Comparison of ENCODE assay signal across 9 cellular contexts in genomic region chr9:127537014-127537413, GRCh38.
DNase-seq lines count a peak whose midpoint lies in the region; ATAC-seq and TF ChIP-seq lines count a peak whose summit lies in the region.
"Had no signal": no experiment of that assay in that cellular context is flagged by ENCODE, and none has a peak within 500 bp of the region (broad histone marks: within the 10 kb centered on the region; RNA-seq: fewer than 3 reads in every experiment).

No MANE protein-coding gene starts in this region.

- no peak for ATAC-seq in activated T-helper 17 cell treated with anti-CD3 and anti-CD28 coated beads, Interleukin-2, amount 50 U/mL, for 72 hours (replicated peaks)
- ATAC-seq in left lobe of liver, result no peak

- H3K27ac ChIP-seq in stomach (peak overlapping the region; percentile 25 to 88 (median 85)), spleen (peak overlapping the region in 2 of 8 donors; percentile 21 to 55)

- H3K27me3 ChIP-seq in stomach (no peaks in the 10 kb centered on the region), spleen (replicated peaks in 1 of 7) (no peaks in the 10 kb centered on the region)

- H3K4me1 ChIP-seq in stomach, result peaks cover 63 to 91% (median 79%) of the 10 kb centered on the region in 4 donors
- peaks cover 0 to 73% (median 25%) of the 10 kb centered on the region in 6 donors for H3K4me1 ChIP-seq in spleen

- H3K9me3 ChIP-seq in stomach, result no peaks in the 10 kb centered on the region
- no peaks in the 10 kb centered on the region for H3K9me3 ChIP-seq in spleen

- H3K27me3 Mint-ChIP-seq in activated T-helper 17 cell treated with anti-CD3 and anti-CD28 coated beads, Interleukin-2, amount 50 U/mL, for 72 hours, result no peaks in the 10 kb centered on the region
- H3K27me3 Mint-ChIP-seq: central memory CD8-positive, alpha-beta T cell had no signal

- no peaks in the 10 kb centered on the region for H3K36me3 Mint-ChIP-seq in activated T-helper 17 cell treated with anti-CD3 and anti-CD28 coated beads, Interleukin-2, amount 50 U/mL, for 72 hours (ENCODE audit: low read depth)

- TF ChIP-seq POLR2A in stomach (IDR thresholded peaks at IDR 0.05), result no peak
- no peak for TF ChIP-seq POLR2A in spleen (IDR thresholded peaks at IDR 0.05)

- no peak for TF ChIP-seq EP300 in stomach (IDR thresholded peaks at IDR 0.05)

- TF ChIP-seq CTCF in fibroblast of villous mesenchyme (IDR thresholded peaks at IDR 0.05; ENCODE audit: insufficient read depth, low read depth, low read length) (no peak), stomach (IDR thresholded peaks at IDR 0.05) (no peak), spleen (IDR thresholded peaks at IDR 0.05 in 8 of 11, conservative IDR thresholded peaks at IDR 0.05 in 3 of 11) (no peak)

- H3K36me3 ChIP-seq in stomach (peaks cover 0 to 19% (median 8%) of the 10 kb centered on the region in 4 donors), spleen (no peaks in the 10 kb centered on the region)

- H3K9me3 Mint-ChIP-seq in activated T-helper 17 cell treated with anti-CD3 and anti-CD28 coated beads, Interleukin-2, amount 50 U/mL, for 72 hours, result no peaks in the 10 kb centered on the region
- H3K9me3 Mint-ChIP-seq: central memory CD8-positive, alpha-beta T cell had no signal

- no peak overlapping the region for H3K4me3 ChIP-seq in fibroblast of villous mesenchyme (ENCODE audit: low read depth, low read length)
- peak overlapping the region in 1 of 4 donors; percentile 9 for H3K4me3 ChIP-seq in stomach
- H3K4me3 ChIP-seq in spleen, result no peak overlapping the region
- H3K4me3 ChIP-seq: PC-9 had no signal

- peak overlapping the region; percentile 62 for H3K27ac Mint-ChIP-seq in activated T-helper 17 cell treated with anti-CD3 and anti-CD28 coated beads, Interleukin-2, amount 50 U/mL, for 72 hours

- WGBS in stomach, 5 donors, result 4 to 49% (median 24%) methylated on average over 5 to 8 of the region's 8 CpGs
- 71 to 89% (median 80%) methylated on average over 8 of the region's 8 CpGs for WGBS in spleen, 5 donors

- DNase-seq in HCEC 1CT (peak; percentile 78), fibroblast of villous mesenchyme (ENCODE audit: low read depth) (peak; percentile 82), stomach (peak; percentile 40), spleen (no peak), left lobe of liver (ENCODE audit: low spot score) (no peak), NCI-H1436 treated with DMSO at 0.1 percent for 48 hours (lab: John Stamatoyannopoulos, UW) (no peak)

- no peak overlapping the region for H3K4me3 Mint-ChIP-seq in activated T-helper 17 cell treated with anti-CD3 and anti-CD28 coated beads, Interleukin-2, amount 50 U/mL, for 72 hours
- H3K4me3 Mint-ChIP-seq: central memory CD8-positive, alpha-beta T cell had no signal

- no peaks in the 10 kb centered on the region for H3K4me1 Mint-ChIP-seq in activated T-helper 17 cell treated with anti-CD3 and anti-CD28 coated beads, Interleukin-2, amount 50 U/mL, for 72 hours

- intact Hi-C loops in stomach (cut with DNase I; ENCODE audit: low total_unique reads), result no loop called here
- intact Hi-C loops in spleen (cut with DNase I; ENCODE audit: low total_unique reads), result no loop called here

Comparison
In these comparisons a context has a peak if more than half of its experiments do, and no peak if none do; other contexts are left out.
1. DNase-seq: peak in HCEC 1CT (single experiment), fibroblast of villous mesenchyme (single experiment) and stomach (single experiment); none in spleen (single experiment), left lobe of liver (single experiment) and NCI-H1436 treated with DMSO at 0.1 percent for 48 hours (single experiment).